In genomic region chr2:37795938-37796337, GRCh38 we compare ENCODE assay signal across 16 cellular contexts.
DNase-seq lines count a peak whose midpoint lies in the region; ATAC-seq and TF ChIP-seq lines count a peak whose summit lies in the region.
"Had no signal": no experiment of that assay in that cellular context is flagged by ENCODE, and none has a peak within 500 bp of the region (broad histone marks: within the 10 kb centered on the region; RNA-seq: fewer than 3 reads in every experiment).

No MANE protein-coding gene starts in this region.

- H3K9me2 ChIP-seq in GM23338 (ENCODE audit: insufficient read depth), result peaks cover 9% of the 10 kb centered on the region; the same call in 1 of the 2 replicates

- no peaks in the 10 kb centered on the region for H3K4me1 Mint-ChIP-seq in GM23338

- no peak overlapping the region for H3K27ac Mint-ChIP-seq in GM23338
- H3K27ac Mint-ChIP-seq: stimulated activated naive CD8-positive, alpha-beta T cell treated with anti-CD3 and anti-CD28 coated beads, Interleukin-15, Interleukin-2, amounts not matched to agents 100 ng/mL and 50 ng/mL, for 24 hours had no signal

- H3K79me2 ChIP-seq in GM23338 (replicated peaks; ENCODE audit: insufficient read depth), result no peaks in the 10 kb centered on the region
- H3K79me2 ChIP-seq in smooth muscle cell (ENCODE audit: low read depth), result no peaks in the 10 kb centered on the region

- H3K27me3 ChIP-seq in GM23338 (ENCODE audit: insufficient read depth) (no peaks in the 10 kb centered on the region), smooth muscle cell (ENCODE audit: low read depth) (no peaks in the 10 kb centered on the region), dorsolateral prefrontal cortex (no peaks in the 10 kb centered on the region)
- H3K27me3 ChIP-seq: cardiac muscle cell, ovary had no signal

- no peaks in the 10 kb centered on the region for H3K9me3 Mint-ChIP-seq in GM23338
- H3K9me3 Mint-ChIP-seq: stimulated activated naive CD8-positive, alpha-beta T cell treated with anti-CD3 and anti-CD28 coated beads, Interleukin-15, Interleukin-2, amounts not matched to agents 100 ng/mL and 50 ng/mL, for 24 hours had no signal

- 38% methylated on average over 2 of the region's 2 CpGs for WGBS in smooth muscle cell (ENCODE audit: low lambda C conversion rate)

- H3K4me3 ChIP-seq in GM23338, result no peak overlapping the region
- no peak overlapping the region for H3K4me3 ChIP-seq in fibroblast of the aortic adventitia (ENCODE audit: low read depth, low read length)
- no peak overlapping the region for H3K4me3 ChIP-seq in smooth muscle cell
- no peak overlapping the region for H3K4me3 ChIP-seq in dorsolateral prefrontal cortex
- H3K4me3 ChIP-seq: cardiac muscle cell, ovary had no signal

- no peak overlapping the region for H3K9ac ChIP-seq in smooth muscle cell (ENCODE audit: low read depth)

- no peaks in the 10 kb centered on the region for H3K36me3 Mint-ChIP-seq in GM23338 (ENCODE audit: low read depth)

- TF ChIP-seq CTCF in GM23338 (conservative IDR thresholded peaks at IDR 0.05; ENCODE audit: low read depth in 2 of 2), result no peak
- TF ChIP-seq CTCF in fibroblast of the aortic adventitia (IDR thresholded peaks at IDR 0.05; ENCODE audit: insufficient read depth, low read length), result no peak
- no peak for TF ChIP-seq CTCF in smooth muscle cell (IDR thresholded peaks at IDR 0.05; ENCODE audit: borderline replicate concordance, insufficient read depth, poor library complexity, severe bottlenecking)
- no peak for TF ChIP-seq CTCF in dorsolateral prefrontal cortex (IDR thresholded peaks at IDR 0.05 in 54 of 56, conservative IDR thresholded peaks at IDR 0.05 in 2 of 56; ENCODE audit: low read depth in 1 of 56, partially characterized antibody in 56 of 56)

- no peaks in the 10 kb centered on the region for H3F3A ChIP-seq in GM23338 (replicated peaks; ENCODE audit: low read depth)
- peaks cover 3% of the 10 kb centered on the region for H3F3A ChIP-seq in smooth muscle cell (ENCODE audit: low read depth)

- no peaks in the 10 kb centered on the region for H3K9me3 ChIP-seq in smooth muscle cell (replicated peaks; ENCODE audit: low read depth)
- H3K9me3 ChIP-seq: ovary had no signal

- H3K36me3 ChIP-seq in GM23338 (ENCODE audit: insufficient read depth) (no peaks in the 10 kb centered on the region), smooth muscle cell (ENCODE audit: low read depth) (no peaks in the 10 kb centered on the region)
- H3K36me3 ChIP-seq: cardiac muscle cell, ovary had no signal

- H2AFZ ChIP-seq in GM23338 (peak overlapping the region; percentile 84), smooth muscle cell (ENCODE audit: low read depth) (no peak overlapping the region)

- H3K4me1 ChIP-seq in GM23338 (ENCODE audit: insufficient read depth) (no peaks in the 10 kb centered on the region), smooth muscle cell (ENCODE audit: low read depth) (peaks cover 8% of the 10 kb centered on the region)

- H4K20me1 ChIP-seq in GM23338 (replicated peaks; ENCODE audit: insufficient read depth) (no peaks in the 10 kb centered on the region), smooth muscle cell (ENCODE audit: low read depth) (no peaks in the 10 kb centered on the region)

- H3K4me2 ChIP-seq in GM23338, result no peak overlapping the region
- H3K4me2 ChIP-seq in smooth muscle cell, result peak overlapping the region; percentile 42

- H3K4me3 Mint-ChIP-seq in GM23338, result no peak overlapping the region
- H3K4me3 Mint-ChIP-seq: stimulated activated naive CD8-positive, alpha-beta T cell treated with anti-CD3 and anti-CD28 coated beads, Interleukin-15, Interleukin-2, amounts not matched to agents 100 ng/mL and 50 ng/mL, for 24 hours had no signal

- H3K27ac ChIP-seq in GM23338 (ENCODE audit: low read depth), result no peak overlapping the region
- peak overlapping the region; percentile 64 for H3K27ac ChIP-seq in smooth muscle cell (ENCODE audit: low read depth)
- no peak overlapping the region for H3K27ac ChIP-seq in dorsolateral prefrontal cortex
- H3K27ac ChIP-seq: ovary had no signal

- DNase-seq in GM23338 (ENCODE audit: low spot score), result no peak
- DNase-seq in T1000 (lab: John Stamatoyannopoulos, UW), result peak; percentile 24
- peak; percentile 59 for DNase-seq in fibroblast of the aortic adventitia (ENCODE audit: low read depth)
- no peak for DNase-seq in smooth muscle cell (lab: John Stamatoyannopoulos, UW; ENCODE audit: unreplicated experiment)
- no peak for DNase-seq in dorsolateral prefrontal cortex
- DNase-seq in NOMO-1 (lab: John Stamatoyannopoulos, UW; ENCODE audit: unreplicated experiment in 2 of 2), result no peak
- DNase-seq in KG1 (lab: John Stamatoyannopoulos, UW), result no peak
- no peak for DNase-seq in NCI-H526 treated with DMSO at 0.1 percent for 48 hours (lab: John Stamatoyannopoulos, UW)
- DNase-seq: activated T-cell treated with anti-CD3 and anti-CD28 coated beads for 4 hours; left ventricle myocardium superior; NCI-H1092; NCI-H510A; ovary; stimulated activated CD4-positive, alpha-beta T cell treated with anti-CD3 and anti-CD28 coated beads, Interleukin-2, amount 100 ng/mL, for 24 hours had no signal

- no peak for ATAC-seq in GM23338

- intact Hi-C loops in dorsolateral prefrontal cortex (cut with DNase I), result no loop called here

- H3K27me3 Mint-ChIP-seq in GM23338 (ENCODE audit: insufficient read depth, low read depth, poor library complexity), result no peaks in the 10 kb centered on the region
- H3K27me3 Mint-ChIP-seq: stimulated activated naive CD8-positive, alpha-beta T cell treated with anti-CD3 and anti-CD28 coated beads, Interleukin-15, Interleukin-2, amounts not matched to agents 100 ng/mL and 50 ng/mL, for 24 hours had no signal

TF ChIP-seq in GM23338, 12 proteins besides CTCF, POLR2A, EP300 and RAD21 (continues in another document):
- TF ChIP-seq ETS1 (IDR thresholded peaks at IDR 0.05), result no peak
- no peak for TF ChIP-seq ZNF331 (CRISPR knock-in tag; IDR thresholded peaks at IDR 0.05; ENCODE audit: low read depth)
- no peak for TF ChIP-seq ZNF114 (CRISPR knock-in tag; IDR thresholded peaks at IDR 0.05)
- no peak for TF ChIP-seq CREB1 (CRISPR knock-in tag; IDR thresholded peaks at IDR 0.05; ENCODE audit: low read depth)
- no peak for TF ChIP-seq JUNB (IDR thresholded peaks at IDR 0.05; ENCODE audit: unreplicated experiment)
- no peak for TF ChIP-seq EZH2 (IDR thresholded peaks at IDR 0.05; ENCODE audit: low read depth, unreplicated experiment)
- TF ChIP-seq STAT1 (IDR thresholded peaks at IDR 0.05; ENCODE audit: unreplicated experiment), result no peak
- no peak for TF ChIP-seq POLR2AphosphoS5 (IDR thresholded peaks at IDR 0.05; ENCODE audit: low read depth)
- TF ChIP-seq, protein P1, sequence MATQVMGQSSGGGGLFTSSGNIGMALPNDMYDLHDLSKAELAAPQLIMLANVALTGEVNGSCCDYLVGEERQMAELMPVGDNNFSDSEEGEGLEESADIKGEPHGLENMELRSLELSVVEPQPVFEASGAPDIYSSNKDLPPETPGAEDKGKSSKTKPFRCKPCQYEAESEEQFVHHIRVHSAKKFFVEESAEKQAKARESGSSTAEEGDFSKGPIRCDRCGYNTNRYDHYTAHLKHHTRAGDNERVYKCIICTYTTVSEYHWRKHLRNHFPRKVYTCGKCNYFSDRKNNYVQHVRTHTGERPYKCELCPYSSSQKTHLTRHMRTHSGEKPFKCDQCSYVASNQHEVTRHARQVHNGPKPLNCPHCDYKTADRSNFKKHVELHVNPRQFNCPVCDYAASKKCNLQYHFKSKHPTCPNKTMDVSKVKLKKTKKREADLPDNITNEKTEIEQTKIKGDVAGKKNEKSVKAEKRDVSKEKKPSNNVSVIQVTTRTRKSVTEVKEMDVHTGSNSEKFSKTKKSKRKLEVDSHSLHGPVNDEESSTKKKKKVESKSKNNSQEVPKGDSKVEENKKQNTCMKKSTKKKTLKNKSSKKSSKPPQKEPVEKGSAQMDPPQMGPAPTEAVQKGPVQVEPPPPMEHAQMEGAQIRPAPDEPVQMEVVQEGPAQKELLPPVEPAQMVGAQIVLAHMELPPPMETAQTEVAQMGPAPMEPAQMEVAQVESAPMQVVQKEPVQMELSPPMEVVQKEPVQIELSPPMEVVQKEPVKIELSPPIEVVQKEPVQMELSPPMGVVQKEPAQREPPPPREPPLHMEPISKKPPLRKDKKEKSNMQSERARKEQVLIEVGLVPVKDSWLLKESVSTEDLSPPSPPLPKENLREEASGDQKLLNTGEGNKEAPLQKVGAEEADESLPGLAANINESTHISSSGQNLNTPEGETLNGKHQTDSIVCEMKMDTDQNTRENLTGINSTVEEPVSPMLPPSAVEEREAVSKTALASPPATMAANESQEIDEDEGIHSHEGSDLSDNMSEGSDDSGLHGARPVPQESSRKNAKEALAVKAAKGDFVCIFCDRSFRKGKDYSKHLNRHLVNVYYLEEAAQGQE (IDR thresholded peaks at IDR 0.05; ENCODE audit: unreplicated experiment), result no peak
- no peak for TF ChIP-seq NANOG (IDR thresholded peaks at IDR 0.05; ENCODE audit: borderline replicate concordance)

Comparison
In these comparisons a context has a peak if more than half of its experiments do, and no peak if none do; other contexts are left out.
1. DNase-seq: peak in T1000 (single experiment) and fibroblast of the aortic adventitia (single experiment); none in GM23338 (single experiment), smooth muscle cell (single experiment), dorsolateral prefrontal cortex (0 of 10), NOMO-1 (0 of 2), KG1 (single experiment) and NCI-H526 treated with DMSO at 0.1 percent for 48 hours (single experiment).